ENCODE assay signal across 9 cellular contexts in genomic region chr13:91247768-91248167, GRCh38.
DNase-seq lines count a peak whose midpoint lies in the region; ATAC-seq, FAIRE-seq and TF ChIP-seq lines count a peak whose summit lies in the region.
"Had no signal": no experiment of that assay in that cellular context is flagged by ENCODE, and none has a peak within 500 bp of the region (broad histone marks: within the 10 kb centered on the region; RNA-seq: fewer than 3 reads in every experiment).

No MANE protein-coding gene starts in this region.

- peaks cover 3% of the 10 kb centered on the region for H3K27me3 Mint-ChIP-seq in astrocyte (ENCODE audit: low read depth, unreplicated experiment)
- H3K27me3 Mint-ChIP-seq: activated naive CD4-positive, alpha-beta T cell treated with anti-CD3 and anti-CD28 coated beads, Interleukin-2, amount 10 ng/mL, durations not matched to agents 7 days and 5 days had no signal

- DNase-seq in GM10266 (ENCODE audit: extremely low spot score) = no peak
- peak; percentile 18 for DNase-seq in NB4 (ENCODE audit: low read depth)
- no peak for DNase-seq in astrocyte (ENCODE audit: low read depth)
- peak; percentile 10 for DNase-seq in myocyte (ENCODE audit: low read depth)
- no peak for DNase-seq in medulla oblongata (ENCODE audit: extremely low spot score)
- DNase-seq in left cardiac atrium = no peak
- no peak for DNase-seq in tibial artery
- DNase-seq: activated naive CD4-positive, alpha-beta T cell treated with anti-CD3 and anti-CD28 coated beads, Interleukin-2, amount 10 ng/mL, durations not matched to agents 7 days and 5 days had no signal

- ATAC-seq in GM19452 (IDR thresholded peaks at IDR 0.05; ENCODE audit: unreplicated experiment) (no peak), left cardiac atrium (no peak)

- peaks cover 3% of the 10 kb centered on the region for H3K4me1 Mint-ChIP-seq in astrocyte (ENCODE audit: low read depth, unreplicated experiment)
- H3K4me1 Mint-ChIP-seq: activated naive CD4-positive, alpha-beta T cell treated with anti-CD3 and anti-CD28 coated beads, Interleukin-2, amount 10 ng/mL, durations not matched to agents 7 days and 5 days had no signal

- no peaks in the 10 kb centered on the region for H3K4me1 ChIP-seq in astrocyte (ENCODE audit: insufficient read depth, low read length)
- no peaks in the 10 kb centered on the region for H3K4me1 ChIP-seq in tibial artery

- FAIRE-seq in astrocyte (lab: Jason Lieb, UNC) = no peak

- no peak for TF ChIP-seq POLR2A in NB4 (IDR thresholded peaks at IDR 0.05; ENCODE audit: extremely low read depth, insufficient read length)

- H3K36me3 ChIP-seq in astrocyte (ENCODE audit: insufficient read depth, low read length) (no peaks in the 10 kb centered on the region), tibial artery (no peaks in the 10 kb centered on the region)

- H3K36me3 Mint-ChIP-seq in astrocyte (ENCODE audit: low read depth, unreplicated experiment) = no peaks in the 10 kb centered on the region
- H3K36me3 Mint-ChIP-seq: activated naive CD4-positive, alpha-beta T cell treated with anti-CD3 and anti-CD28 coated beads, Interleukin-2, amount 10 ng/mL, durations not matched to agents 7 days and 5 days had no signal

- no peak overlapping the region for H3K4me2 ChIP-seq in astrocyte (ENCODE audit: low read length)

- H3K9me3 ChIP-seq in astrocyte (ENCODE audit: insufficient read depth, low read depth, low read length) (no peaks in the 10 kb centered on the region), tibial artery (no peaks in the 10 kb centered on the region)

- intact Hi-C loops in left cardiac atrium (cut with DNase I) = no loop called here
- intact Hi-C loops in tibial artery (cut with DNase I; ENCODE audit: low total_unique reads) = no loop called here

- no peak overlapping the region for H2AFZ ChIP-seq in astrocyte (ENCODE audit: low read depth, low read length)

- H3K9me3 Mint-ChIP-seq in astrocyte (ENCODE audit: unreplicated experiment) = no peaks in the 10 kb centered on the region
- H3K9me3 Mint-ChIP-seq: activated naive CD4-positive, alpha-beta T cell treated with anti-CD3 and anti-CD28 coated beads, Interleukin-2, amount 10 ng/mL, durations not matched to agents 7 days and 5 days had no signal

- no peak overlapping the region for H3K9ac ChIP-seq in astrocyte (ENCODE audit: low read length)

- no peak overlapping the region for H3K4me3 Mint-ChIP-seq in astrocyte (ENCODE audit: unreplicated experiment)
- H3K4me3 Mint-ChIP-seq: activated naive CD4-positive, alpha-beta T cell treated with anti-CD3 and anti-CD28 coated beads, Interleukin-2, amount 10 ng/mL, durations not matched to agents 7 days and 5 days had no signal

- peak; percentile 12 for TF ChIP-seq CTCF in GM10266 (IDR thresholded peaks at IDR 0.05; ENCODE audit: control insufficient read depth, insufficient read depth, low read depth, missing control alignments)
- TF ChIP-seq CTCF in NB4 (IDR thresholded peaks at IDR 0.05; ENCODE audit: low read depth, low read length) = no peak
- TF ChIP-seq CTCF in astrocyte (IDR thresholded peaks at IDR 0.05; ENCODE audit: insufficient read depth, low read depth, low read length) = peak; percentile 28
- no peak for TF ChIP-seq CTCF in tibial artery (IDR thresholded peaks at IDR 0.05)

- H3K27ac ChIP-seq in astrocyte (ENCODE audit: low read depth, low read length) = no peak overlapping the region
- H3K27ac ChIP-seq in tibial artery = no peak overlapping the region

- H3K79me2 ChIP-seq in astrocyte (ENCODE audit: insufficient read depth, low read length) = no peaks in the 10 kb centered on the region

- no peak overlapping the region for H3K27ac Mint-ChIP-seq in astrocyte (ENCODE audit: unreplicated experiment)
- H3K27ac Mint-ChIP-seq: activated naive CD4-positive, alpha-beta T cell treated with anti-CD3 and anti-CD28 coated beads, Interleukin-2, amount 10 ng/mL, durations not matched to agents 7 days and 5 days had no signal

- H3K4me3 ChIP-seq in NB4 (ENCODE audit: low read depth, low read length) (no peak overlapping the region), astrocyte (ENCODE audit: insufficient read depth, low read depth, low read length) (no peak overlapping the region), tibial artery (no peak overlapping the region)

- H3K27me3 ChIP-seq in astrocyte (ENCODE audit: insufficient read depth, low read length) (no peaks in the 10 kb centered on the region), tibial artery (no peaks in the 10 kb centered on the region)

- no peaks in the 10 kb centered on the region for H4K20me1 ChIP-seq in astrocyte (ENCODE audit: insufficient read depth, low read length)

Comparison
In these comparisons a context has a peak if more than half of its experiments do, and no peak if none do; other contexts are left out.
1. DNase-seq: peak in NB4 (single experiment) and myocyte (single experiment); none in GM10266 (single experiment), astrocyte (single experiment), medulla oblongata (single experiment), left cardiac atrium (single experiment) and tibial artery (0 of 2).
2. CTCF ChIP-seq: peak in GM10266 (single experiment) and astrocyte (single experiment); none in NB4 (single experiment) and tibial artery (0 of 2).